22 cellular contexts compared by ENCODE assay signal in genomic region chr3:158205994-158206393, GRCh38.
A peak's percentile ranks its signal among the peaks of the same experiment; 100 is the strongest.
DNase-seq lines count a peak whose midpoint lies in the region; ATAC-seq, FAIRE-seq and TF ChIP-seq lines count a peak whose summit lies in the region.
"Had no signal": no experiment of that assay in that cellular context is flagged by ENCODE, and none has a peak within 500 bp of the region (broad histone marks: within the 10 kb centered on the region; RNA-seq: fewer than 3 reads in every experiment).

No MANE protein-coding gene starts in this region.

- no peaks in the 10 kb centered on the region for H3K9me3 ChIP-seq in CD4-positive, alpha-beta memory T cell (ENCODE audit: control insufficient read depth in 1 of 2, low read length in 2 of 2)
- H3K9me3 ChIP-seq: pancreas had no signal

- no peak overlapping the region for H3K4me3 ChIP-seq in CD4-positive, alpha-beta memory T cell (ENCODE audit: low read length in 2 of 2)
- H3K4me3 ChIP-seq: pancreas, upper lobe of right lung had no signal

- H3K27ac Mint-ChIP-seq in CD4-positive, alpha-beta memory T cell, result peak overlapping the region in 1 of 7 donors; percentile 18
- H3K27ac Mint-ChIP-seq: activated CD4-positive, alpha-beta memory T cell treated with anti-CD3 and anti-CD28 coated beads for 36 hours; activated naive CD4-positive, alpha-beta T cell treated with anti-CD3 and anti-CD28 coated beads, Interleukin-2, amount 10 ng/mL, durations not matched to agents 7 days and 5 days; activated T-cell treated with anti-CD3 and anti-CD28 coated beads, Interleukin-2, amount 50 U/mL, for 24 hours; memory B cell; naive thymus-derived CD8-positive, alpha-beta T cell had no signal

- H3K4me1 ChIP-seq in CD4-positive, alpha-beta memory T cell (ENCODE audit: insufficient read depth, low read length), result no peaks in the 10 kb centered on the region
- H3K4me1 ChIP-seq: pancreas, upper lobe of right lung had no signal

- ATAC-seq in GM19395 (IDR thresholded peaks at IDR 0.05; ENCODE audit: unreplicated experiment) (peak; percentile 60), HG02588 (IDR thresholded peaks at IDR 0.05; ENCODE audit: unreplicated experiment) (peak; percentile 92), HG03432 (IDR thresholded peaks at IDR 0.05; ENCODE audit: unreplicated experiment) (peak; percentile 90), GM19328 (IDR thresholded peaks at IDR 0.05; ENCODE audit: unreplicated experiment) (no peak)
- ATAC-seq: naive thymus-derived CD8-positive, alpha-beta T cell; upper lobe of right lung had no signal

- POLR2A ChIA-PET in CD4-positive, alpha-beta memory T cell (lab: Charles Lee; ENCODE audit: partially characterized antibody), result no interaction called here

- no peaks in the 10 kb centered on the region for H3K27me3 ChIP-seq in CD4-positive, alpha-beta memory T cell (ENCODE audit: insufficient read depth, low read length)
- H3K27me3 ChIP-seq: pancreas, upper lobe of right lung had no signal

- H3K36me3 ChIP-seq in CD4-positive, alpha-beta memory T cell (ENCODE audit: insufficient read depth, low read length), result no peaks in the 10 kb centered on the region
- H3K36me3 ChIP-seq: pancreas, upper lobe of right lung, WERI-Rb-1 had no signal

- DNase-seq in GM12892 (ENCODE audit: insufficient read length) (no peak), DMS79 treated with DMSO at 0.1 percent for 48 hours (lab: John Stamatoyannopoulos, UW) (no peak), mesenteric fat pad (ENCODE audit: low spot score) (no peak)
- DNase-seq in CD4-positive, alpha-beta memory T cell, result no peak
- DNase-seq: activated CD4-positive, alpha-beta memory T cell treated with anti-CD3 and anti-CD28 coated beads for 36 hours; activated naive CD4-positive, alpha-beta T cell treated with anti-CD3 and anti-CD28 coated beads, Interleukin-2, amount 10 ng/mL, durations not matched to agents 7 days and 5 days; activated T-cell treated with anti-CD3 and anti-CD28 coated beads, Interleukin-2, amount 50 U/mL, for 24 hours; DMS153; foreskin fibroblast; naive thymus-derived CD8-positive, alpha-beta T cell; NCI-H2171; NCI-H748 treated with DMSO at 0.1 percent for 48 hours; pancreas; stimulated activated CD4-positive, alpha-beta T cell treated with anti-CD3 and anti-CD28 coated beads, Interleukin-1b, Interleukin-23, amount 100 ng/mL, for 48 hours; upper lobe of right lung; WERI-Rb-1 had no signal

- no peak overlapping the region for H3K27ac ChIP-seq in CD4-positive, alpha-beta memory T cell (ENCODE audit: low read depth, low read length)
- H3K27ac ChIP-seq: C4-2B, pancreas, upper lobe of right lung, WERI-Rb-1 had no signal

- no peak for TF ChIP-seq POLR2A in GM12892 (IDR thresholded peaks at IDR 0.05; ENCODE audit: low read depth, low read length)

- H3K36me3 Mint-ChIP-seq in CD4-positive, alpha-beta memory T cell, result peaks cover 32 to 65% of the 10 kb centered on the region in 2 donors

- H3K4me3 Mint-ChIP-seq in CD4-positive, alpha-beta memory T cell, result no peak overlapping the region
- H3K4me3 Mint-ChIP-seq: activated CD4-positive, alpha-beta memory T cell treated with anti-CD3 and anti-CD28 coated beads for 36 hours; activated naive CD4-positive, alpha-beta T cell treated with anti-CD3 and anti-CD28 coated beads, Interleukin-2, amount 10 ng/mL, durations not matched to agents 7 days and 5 days; activated T-cell treated with anti-CD3 and anti-CD28 coated beads, Interleukin-2, amount 50 U/mL, for 24 hours; memory B cell; naive thymus-derived CD8-positive, alpha-beta T cell had no signal

- H3K4me1 Mint-ChIP-seq in CD4-positive, alpha-beta memory T cell, result peaks cover 0 to 5% (median 3%) of the 10 kb centered on the region in 4 donors
- H3K4me1 Mint-ChIP-seq: activated naive CD4-positive, alpha-beta T cell treated with anti-CD3 and anti-CD28 coated beads, Interleukin-2, amount 10 ng/mL, durations not matched to agents 7 days and 5 days had no signal

- intact Hi-C loops in CD4-positive, alpha-beta memory T cell (cut with micrococcal nuclease), result no loop called here

- H3K9me3 Mint-ChIP-seq in CD4-positive, alpha-beta memory T cell, result peaks cover 7 to 17% (median 11%) of the 10 kb centered on the region in 8 donors

- FAIRE-seq in GM12892 (lab: Jason Lieb, UNC), result peak; percentile 14
- FAIRE-seq: pancreas had no signal

- CTCF ChIA-PET in CD4-positive, alpha-beta memory T cell (lab: Charles Lee; ENCODE audit: partially characterized antibody), result no interaction called here

- no peaks in the 10 kb centered on the region for H3K27me3 Mint-ChIP-seq in CD4-positive, alpha-beta memory T cell
- H3K27me3 Mint-ChIP-seq: activated CD4-positive, alpha-beta memory T cell treated with anti-CD3 and anti-CD28 coated beads for 36 hours; activated naive CD4-positive, alpha-beta T cell treated with anti-CD3 and anti-CD28 coated beads, Interleukin-2, amount 10 ng/mL, durations not matched to agents 7 days and 5 days; activated T-cell treated with anti-CD3 and anti-CD28 coated beads, Interleukin-2, amount 50 U/mL, for 24 hours; memory B cell; naive thymus-derived CD8-positive, alpha-beta T cell had no signal
